8 cellular contexts compared by ENCODE assay signal in genomic region chr11:17972987-17973386, GRCh38. TPM values are rescaled to one million over a fixed set of nuclear protein-coding genes. Genes with fewer than 3 reads are reported as not detected.
DNase-seq lines count a peak whose midpoint lies in the region; TF ChIP-seq lines count a peak whose summit lies in the region.

No MANE protein-coding gene starts in this region.

- H3K9ac ChIP-seq in H9 (ENCODE audit: extremely low read depth, insufficient read length, low read length) (no peak overlapping the region), SK-N-MC (ENCODE audit: insufficient read length) (no peak overlapping the region)

- H2BK5ac ChIP-seq in H9 (ENCODE audit: insufficient read length, low read length): no peak overlapping the region

- H3K27ac Mint-ChIP-seq in H9: no peak overlapping the region
- H3K27ac Mint-ChIP-seq in progenitor cell of endocrine pancreas: no peak overlapping the region

- no peaks in the 10 kb centered on the region; the same call in 1 of the 2 replicates for H3K36me3 ChIP-seq in SK-N-MC (ENCODE audit: insufficient read depth, low read length)

- H3K27me3 ChIP-seq in H9 (ENCODE audit: insufficient read depth, low read length): no peaks in the 10 kb centered on the region

- H3K4me3 ChIP-seq in AG04449 (ENCODE audit: low read depth, low read length) (no peak overlapping the region), SK-N-MC (no peak overlapping the region), fibroblast of villous mesenchyme (ENCODE audit: low read depth, low read length) (no peak overlapping the region)

- TF ChIP-seq CTCF in AG04449 (IDR thresholded peaks at IDR 0.05; ENCODE audit: insufficient read depth, low read length, missing control alignments) (peak; percentile 89), H9 (conservative IDR thresholded peaks at IDR 0.05) (peak; percentile 83), fibroblast of villous mesenchyme (IDR thresholded peaks at IDR 0.05; ENCODE audit: insufficient read depth, low read depth, low read length) (peak; percentile 90), progenitor cell of endocrine pancreas (IDR thresholded peaks at IDR 0.05; ENCODE audit: unreplicated experiment) (peak; percentile 72)

- H3K36me3 Mint-ChIP-seq in H9 (ENCODE audit: insufficient read depth in 1 of 3, low read depth in 3 of 3) (peaks cover 20 to 21% (median 20%) of the 10 kb centered on the region in 3 experiments), progenitor cell of endocrine pancreas (ENCODE audit: insufficient read depth) (peaks cover 16% of the 10 kb centered on the region)

- no peak overlapping the region for H4K91ac ChIP-seq in H9 (ENCODE audit: insufficient read length, low read depth, low read length)

- H3K27ac ChIP-seq in H9 (ENCODE audit: insufficient read length, low read depth, low read length) (no peak overlapping the region), SK-N-MC (no peak overlapping the region)

- no peak overlapping the region for H4K5ac ChIP-seq in H9 (ENCODE audit: insufficient read length, low read depth, low read length)

- no peaks in the 10 kb centered on the region for H3K9me3 ChIP-seq in H9 (ENCODE audit: control insufficient read depth, low read depth, low read length)
- H3K9me3 ChIP-seq in SK-N-MC (ENCODE audit: low read depth, low read length): no peaks in the 10 kb centered on the region

- no peak overlapping the region for H2BK15ac ChIP-seq in H9 (ENCODE audit: low read depth, low read length)

- peak; percentile 46 for DNase-seq in AG04449 (ENCODE audit: low read depth, low spot score)
- DNase-seq in H9: peak; percentile 86
- peak; percentile 8 for DNase-seq in SK-N-MC (ENCODE audit: low read depth, low spot score)
- DNase-seq in fibroblast of villous mesenchyme (ENCODE audit: low read depth): peak; percentile 87
- peak; percentile 21 for DNase-seq in progenitor cell of endocrine pancreas (ENCODE audit: low spot score, unreplicated experiment)
- no peak for DNase-seq in NCI-H1092 treated with DMSO at 0.1 percent for 48 hours (lab: John Stamatoyannopoulos, UW)
- DNase-seq in SKM-1 treated with dmso at 0.1 percent for 144 hours (lab: John Stamatoyannopoulos, UW; ENCODE audit: unreplicated experiment): no peak
- no peak for DNase-seq in activated CD4-positive, alpha-beta T cell treated with anti-CD3 and anti-CD28 coated beads for 1 hour

- no peak overlapping the region for H4K8ac ChIP-seq in H9 (replicated peaks; ENCODE audit: insufficient read length, low read depth, low read length)

- H3K23me2 ChIP-seq in H9 (ENCODE audit: insufficient read length, low read depth, low read length, poor library complexity, severe bottlenecking): no peaks in the 10 kb centered on the region

- no peak overlapping the region for H2BK12ac ChIP-seq in H9 (ENCODE audit: insufficient read length, low read depth, low read length)

- no peak overlapping the region for H2AK5ac ChIP-seq in H9 (ENCODE audit: insufficient read length, low read length)

- no peaks in the 10 kb centered on the region for H3K79me1 ChIP-seq in H9 (ENCODE audit: insufficient read depth, low read depth, low read length, poor library complexity, severe bottlenecking)

- no peaks in the 10 kb centered on the region for H4K20me1 ChIP-seq in H9 (ENCODE audit: control insufficient read depth, insufficient read depth, insufficient read length)

- no peak overlapping the region for H3K18ac ChIP-seq in H9 (ENCODE audit: insufficient read length, low read depth, low read length)

- H3K79me2 ChIP-seq in H9 (ENCODE audit: insufficient read depth, low read length): no peaks in the 10 kb centered on the region

- H3K14ac ChIP-seq in H9 (ENCODE audit: insufficient read depth, low read length): no peak overlapping the region

- no peaks in the 10 kb centered on the region for H3K4me1 ChIP-seq in H9 (ENCODE audit: insufficient read depth, low read length)

- no peak overlapping the region for H2BK20ac ChIP-seq in H9 (ENCODE audit: low read depth, low read length, poor library complexity, severe bottlenecking)

- WGBS in H9 (ENCODE audit: extremely low coverage, insufficient read length, low lambda C conversion rate): no CpG with 5 or more reads among the region's 5 CpGs

- CTCF ChIA-PET in AG04449 (lab: Yijun Ruan, JAX): interaction anchor here (0.7 to 15.1 kb wide), 31 partner anchors 9 to 591 kb away, joined by 3 to 570 read pairs (median 4); partner anchors contain the start of gene KCNC1

- H3K4me3 Mint-ChIP-seq in H9: no peak overlapping the region
- H3K4me3 Mint-ChIP-seq in progenitor cell of endocrine pancreas (ENCODE audit: low read depth): no peak overlapping the region

- no peak overlapping the region for H3K23ac ChIP-seq in H9 (ENCODE audit: insufficient read length, low read depth, low read length)

- no peak overlapping the region for H3K4ac ChIP-seq in H9 (ENCODE audit: low read depth, low read length)

- H3K9me3 Mint-ChIP-seq in H9 (peaks cover 0 to 4% of the 10 kb centered on the region in 2 experiments; a peak in 1 of 5 replicates), progenitor cell of endocrine pancreas (ENCODE audit: low read depth) (no peaks in the 10 kb centered on the region)

- peaks cover 3 to 4% of the 10 kb centered on the region in 2 experiments; a peak in 2 of 4 replicates for H3K4me1 Mint-ChIP-seq in H9
- peaks cover 3% of the 10 kb centered on the region for H3K4me1 Mint-ChIP-seq in progenitor cell of endocrine pancreas (ENCODE audit: low read depth)

- H3K4me2 ChIP-seq in H9 (ENCODE audit: insufficient read depth, insufficient read length, low read length): no peak overlapping the region

- no peak overlapping the region for H2AFZ ChIP-seq in H9 (ENCODE audit: low read length)

- H3K56ac ChIP-seq in H9 (ENCODE audit: insufficient read length, low read depth, low read length): no peak overlapping the region

- H3K27me3 Mint-ChIP-seq in H9 (ENCODE audit: low read depth) (no peaks in the 10 kb centered on the region; the same call in 1 of the 2 replicates), progenitor cell of endocrine pancreas (no peaks in the 10 kb centered on the region)

- no peak overlapping the region for H2BK120ac ChIP-seq in H9 (ENCODE audit: low read depth, low read length, poor library complexity, severe bottlenecking)

- no peak overlapping the region for H3T11ph ChIP-seq in H9 (ENCODE audit: low read length)

- POLR2A ChIA-PET in AG04449 (lab: Yijun Ruan, JAX): interaction anchor here (0.7 to 1.3 kb wide), 2 partner anchors 19 to 242 kb away, joined by 3 to 5 read pairs; no protein-coding TSS in a partner anchor

RNA-seq across cellular contexts. Expression of gene SERGEF, which starts 39.9 kb away (rescaled TPM):
- total RNA-seq in H9 (2021): 29.5 and 31.4 TPM in 2 replicates
- 21.2 and 25.4 TPM in 2 replicates for total RNA-seq in fibroblast of villous mesenchyme
- total RNA-seq in progenitor cell of endocrine pancreas: 32.4 and 34.8 TPM in 2 replicates

Comparison
In these comparisons a context has a peak if more than half of its experiments do, and no peak if none do; other contexts are left out.
1. DNase-seq: peak in AG04449 (single experiment), H9 (single experiment), SK-N-MC (single experiment), fibroblast of villous mesenchyme (single experiment) and progenitor cell of endocrine pancreas (single experiment); none in NCI-H1092 treated with DMSO at 0.1 percent for 48 hours (single experiment), SKM-1 treated with dmso at 0.1 percent for 144 hours (single experiment) and activated CD4-positive, alpha-beta T cell treated with anti-CD3 and anti-CD28 coated beads for 1 hour (single experiment).
2. Peak in every context shown above with its lines, with median percentiles within 50 percentile points of each other: CTCF ChIP-seq.